In genomic region chr16:87063543-87063942, GRCh38 we compare ENCODE assay signal across 1 cellular context.
TF ChIP-seq lines count a peak whose summit lies in the region.

No MANE protein-coding gene starts in this region.

TF ChIP-seq in SK-N-SH treated with all-trans-retinoic acid at 6 μM for 48 hours, 23 proteins besides CTCF, POLR2A, EP300 and RAD21 (continued from another document):
- TF ChIP-seq TSHZ2 (CRISPR knock-in tag; IDR thresholded peaks at IDR 0.05) (no peak), POU6F1 (CRISPR knock-in tag; IDR thresholded peaks at IDR 0.05; ENCODE audit: borderline replicate concordance, low read depth) (no peak), ZNF8 (CRISPR knock-in tag; IDR thresholded peaks at IDR 0.05) (no peak)
